In the genomic region with DNA sequence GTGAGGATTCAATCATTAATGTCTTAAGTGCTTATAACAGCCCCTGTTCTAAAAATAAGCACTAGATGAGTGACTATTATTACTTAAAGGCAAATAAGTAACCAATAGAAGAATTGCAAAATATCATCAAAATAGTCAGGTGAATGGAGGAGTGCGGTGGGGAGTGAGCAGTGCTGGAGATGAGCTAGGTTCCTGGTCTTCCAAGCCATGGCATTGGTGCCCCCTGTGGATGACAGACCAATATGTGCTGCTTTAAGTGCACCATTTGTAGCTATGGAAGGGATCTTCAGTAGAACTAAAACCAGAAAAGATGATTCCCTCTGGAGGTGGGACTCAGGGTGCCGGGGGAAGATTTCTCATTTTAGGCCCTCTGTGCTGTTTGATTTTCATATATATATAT, we compare ENCODE assay signal across 8 cellular contexts. TPM values are rescaled to one million over a fixed set of nuclear protein-coding genes. Genes with fewer than 3 reads are reported as not detected.
DNase-seq lines count a peak whose midpoint lies in the region; ATAC-seq and TF ChIP-seq lines count a peak whose summit lies in the region.

No MANE protein-coding gene starts in this region.

- no peak for ATAC-seq in HG02885 (IDR thresholded peaks at IDR 0.05; ENCODE audit: poor library complexity, unreplicated experiment)

- intact Hi-C loops in activated CD4-positive, alpha-beta memory T cell treated with anti-CD3 and anti-CD28 coated beads for 36 hours (cut with micrococcal nuclease) = no loop called here
- intact Hi-C loops in esophagus muscularis mucosa (cut with DNase I) = no loop called here
- intact Hi-C loops in spleen (cut with DNase I; ENCODE audit: low total_unique reads) = no loop called here

- TF ChIP-seq POLR2A in esophagus muscularis mucosa (IDR thresholded peaks at IDR 0.05; ENCODE audit: low read depth) (no peak), spleen (IDR thresholded peaks at IDR 0.05) (no peak)

- H3K9me3 ChIP-seq in esophagus muscularis mucosa = no peaks in the 10 kb centered on the region
- no peaks in the 10 kb centered on the region for H3K9me3 ChIP-seq in spleen

- TF ChIP-seq EP300 in esophagus muscularis mucosa (IDR thresholded peaks at IDR 0.05) = no peak

- CTCF ChIA-PET in activated CD4-positive, alpha-beta memory T cell treated with anti-CD3 and anti-CD28 coated beads for 36 hours (lab: Charles Lee) = interaction anchor here (1.0 kb wide), 1 partner anchor 48 kb away, joined by 6 read pairs; no protein-coding TSS in a partner anchor
- CTCF ChIA-PET in activated CD4-positive, alpha-beta memory T cell treated with anti-CD3 and anti-CD28 coated beads, Interleukin-2, amount 10 ng/mL, durations not matched to agents 7 days and 5 days (lab: Charles Lee) = interaction anchor here (1.0 kb wide), 1 partner anchor 30 kb away, joined by 4 read pairs; no protein-coding TSS in a partner anchor

- H3K27ac Mint-ChIP-seq in activated CD4-positive, alpha-beta memory T cell treated with anti-CD3 and anti-CD28 coated beads for 36 hours = no peak overlapping the region
- no peak overlapping the region for H3K27ac Mint-ChIP-seq in activated CD4-positive, alpha-beta memory T cell treated with anti-CD3 and anti-CD28 coated beads, Interleukin-2, amount 10 ng/mL, durations not matched to agents 7 days and 5 days

- peak in 2 of 3 experiments; percentile 14 to 33 for TF ChIP-seq CTCF in esophagus muscularis mucosa (IDR thresholded peaks at IDR 0.05)
- peak in 9 of 11 experiments; percentile 22 to 56 (median 33) for TF ChIP-seq CTCF in spleen (IDR thresholded peaks at IDR 0.05 in 8 of 11, conservative IDR thresholded peaks at IDR 0.05 in 3 of 11)

- H3K27ac ChIP-seq in esophagus muscularis mucosa (replicated peaks in 1 of 4) (no peak overlapping the region), spleen (no peak overlapping the region)

- no peaks in the 10 kb centered on the region for H3K9me3 Mint-ChIP-seq in activated CD4-positive, alpha-beta memory T cell treated with anti-CD3 and anti-CD28 coated beads for 36 hours
- H3K9me3 Mint-ChIP-seq in activated CD4-positive, alpha-beta memory T cell treated with anti-CD3 and anti-CD28 coated beads, Interleukin-2, amount 10 ng/mL, durations not matched to agents 7 days and 5 days = peaks cover 3% of the 10 kb centered on the region

- H3K27me3 ChIP-seq in esophagus muscularis mucosa = no peaks in the 10 kb centered on the region
- H3K27me3 ChIP-seq in spleen (replicated peaks in 1 of 7) = no peaks in the 10 kb centered on the region

- H3K36me3 ChIP-seq in esophagus muscularis mucosa = no peaks in the 10 kb centered on the region
- H3K36me3 ChIP-seq in spleen = no peaks in the 10 kb centered on the region

- DNase-seq in activated CD4-positive, alpha-beta memory T cell treated with anti-CD3 and anti-CD28 coated beads for 36 hours = peak; percentile 30
- DNase-seq in activated CD4-positive, alpha-beta memory T cell treated with anti-CD3 and anti-CD28 coated beads, Interleukin-2, amount 10 ng/mL, durations not matched to agents 7 days and 5 days = no peak
- peak; percentile 55 for DNase-seq in NOMO-1 treated with dmso at 0.1 percent for 144 hours (lab: John Stamatoyannopoulos, UW; ENCODE audit: unreplicated experiment)
- DNase-seq in esophagus muscularis mucosa (ENCODE audit: extremely low spot score) = no peak
- no peak for DNase-seq in spleen
- DNase-seq in NCI-H2227 (lab: John Stamatoyannopoulos, UW; ENCODE audit: unreplicated experiment) = no peak
- DNase-seq in OCI-M2 (lab: John Stamatoyannopoulos, UW; ENCODE audit: unreplicated experiment) = no peak

- peaks cover 0 to 10% (median 7%) of the 10 kb centered on the region in 4 donors for H3K4me1 ChIP-seq in esophagus muscularis mucosa
- H3K4me1 ChIP-seq in spleen = peaks cover 0 to 15% (median 3%) of the 10 kb centered on the region in 6 donors

- H3K4me3 ChIP-seq in esophagus muscularis mucosa = no peak overlapping the region
- H3K4me3 ChIP-seq in spleen = no peak overlapping the region

- H3K4me3 Mint-ChIP-seq in activated CD4-positive, alpha-beta memory T cell treated with anti-CD3 and anti-CD28 coated beads for 36 hours = no peak overlapping the region
- no peak overlapping the region for H3K4me3 Mint-ChIP-seq in activated CD4-positive, alpha-beta memory T cell treated with anti-CD3 and anti-CD28 coated beads, Interleukin-2, amount 10 ng/mL, durations not matched to agents 7 days and 5 days

- POLR2A ChIA-PET in activated CD4-positive, alpha-beta memory T cell treated with anti-CD3 and anti-CD28 coated beads for 36 hours (lab: Charles Lee) = no interaction called here
- POLR2A ChIA-PET in activated CD4-positive, alpha-beta memory T cell treated with anti-CD3 and anti-CD28 coated beads, Interleukin-2, amount 10 ng/mL, durations not matched to agents 7 days and 5 days (lab: Charles Lee) = no interaction called here

- H3K36me3 Mint-ChIP-seq in activated CD4-positive, alpha-beta memory T cell treated with anti-CD3 and anti-CD28 coated beads for 36 hours = no peaks in the 10 kb centered on the region
- peaks cover 4% of the 10 kb centered on the region for H3K36me3 Mint-ChIP-seq in activated CD4-positive, alpha-beta memory T cell treated with anti-CD3 and anti-CD28 coated beads, Interleukin-2, amount 10 ng/mL, durations not matched to agents 7 days and 5 days (ENCODE audit: low read depth)

- H3K4me1 Mint-ChIP-seq in activated CD4-positive, alpha-beta memory T cell treated with anti-CD3 and anti-CD28 coated beads for 36 hours (ENCODE audit: low read depth) = peaks cover 16% of the 10 kb centered on the region
- peaks cover 21% of the 10 kb centered on the region for H3K4me1 Mint-ChIP-seq in activated CD4-positive, alpha-beta memory T cell treated with anti-CD3 and anti-CD28 coated beads, Interleukin-2, amount 10 ng/mL, durations not matched to agents 7 days and 5 days

- 80% methylated on average over 2 of the region's 2 CpGs for WGBS in esophagus muscularis mucosa
- 50 to 75% (median 62%) methylated on average over 2 of the region's 2 CpGs for WGBS in spleen, 5 donors

- H3K27me3 Mint-ChIP-seq in activated CD4-positive, alpha-beta memory T cell treated with anti-CD3 and anti-CD28 coated beads for 36 hours = no peaks in the 10 kb centered on the region
- H3K27me3 Mint-ChIP-seq in activated CD4-positive, alpha-beta memory T cell treated with anti-CD3 and anti-CD28 coated beads, Interleukin-2, amount 10 ng/mL, durations not matched to agents 7 days and 5 days = peaks cover 7% of the 10 kb centered on the region

RNA-seq across cellular contexts. Expression of a gene that starts 46.1 kb away (rescaled TPM):
- 1 to 10 TPM; 3.5 to 3.9 TPM for total RNA-seq in activated CD4-positive, alpha-beta memory T cell treated with anti-CD3 and anti-CD28 coated beads for 36 hours
- 1 to 10 TPM; 8.0 to 8.2 TPM for total RNA-seq in activated CD4-positive, alpha-beta memory T cell treated with anti-CD3 and anti-CD28 coated beads, Interleukin-2, amount 10 ng/mL, durations not matched to agents 7 days and 5 days
- 10 to 100 TPM in 3 of 4 donors, 1 to 10 TPM in 1; 7.5 to 10.6 (median 10.2) TPM for total RNA-seq in esophagus muscularis mucosa
- total RNA-seq in spleen = 10 to 100 TPM; 28.0 to 38.5 (median 32.8) TPM
- 1 to 10 TPM; 3.0 to 5.8 (median 3.3) TPM for polyA plus RNA-seq in spleen

RNA-seq across cellular contexts. Expression of a gene that starts 50.4 kb away (rescaled TPM):
- 10 to 100 TPM; 42.4 to 45.9 TPM for total RNA-seq in activated CD4-positive, alpha-beta memory T cell treated with anti-CD3 and anti-CD28 coated beads for 36 hours
- 10 to 100 TPM; 46.1 to 47.5 TPM for total RNA-seq in activated CD4-positive, alpha-beta memory T cell treated with anti-CD3 and anti-CD28 coated beads, Interleukin-2, amount 10 ng/mL, durations not matched to agents 7 days and 5 days
- total RNA-seq in esophagus muscularis mucosa (not detected), spleen (1 to 10 TPM in 5 of 7 donors, under 1 TPM in 2; 0.38 to 5.5 (median 2.4) TPM)
- polyA plus RNA-seq in spleen = 1 to 10 TPM in 2 of 3 donors, under 1 TPM in 1; 0.74 to 4.0 (median 1.6) TPM

Comparison
In these comparisons a context has a peak if more than half of its experiments do, and no peak if none do; other contexts are left out.
1. DNase-seq: peak in activated CD4-positive, alpha-beta memory T cell treated with anti-CD3 and anti-CD28 coated beads for 36 hours (single experiment) and NOMO-1 treated with dmso at 0.1 percent for 144 hours (single experiment); none in activated CD4-positive, alpha-beta memory T cell treated with anti-CD3 and anti-CD28 coated beads, Interleukin-2, amount 10 ng/mL, durations not matched to agents 7 days and 5 days (single experiment), esophagus muscularis mucosa (single experiment), spleen (single experiment), NCI-H2227 (single experiment) and OCI-M2 (single experiment).
2. RNA of a gene that starts 50.4 kb away (total RNA-seq): 46.1 to 47.5 TPM in activated CD4-positive, alpha-beta memory T cell treated with anti-CD3 and anti-CD28 coated beads, Interleukin-2, amount 10 ng/mL, durations not matched to agents 7 days and 5 days and 42.4 to 45.9 TPM in activated CD4-positive, alpha-beta memory T cell treated with anti-CD3 and anti-CD28 coated beads for 36 hours; 0.38 to 5.5 TPM in spleen and not detected in esophagus muscularis mucosa; every median in the first group is over 4 times any median in the second.